ENCODE assay signal across 1 cellular context in genomic region chr6:33344771-33345697, GRCh38.
TF ChIP-seq lines count a peak whose summit lies in the region.

No MANE protein-coding gene starts in this region.

TF ChIP-seq in HEK293T, 16 proteins besides CTCF, POLR2A, EP300 and RAD21 (continued from another document):
- TF ChIP-seq PKNOX1 (IDR thresholded peaks at IDR 0.05) (no peak), ZNF384 (IDR thresholded peaks at IDR 0.05) (no peak), HDGF (IDR thresholded peaks at IDR 0.05; ENCODE audit: borderline replicate concordance) (no peak), ARNT (IDR thresholded peaks at IDR 0.05) (no peak), LEF1 (IDR thresholded peaks at IDR 0.05; ENCODE audit: borderline replicate concordance) (no peak), FOXK2 (IDR thresholded peaks at IDR 0.05) (no peak), ELF4 (IDR thresholded peaks at IDR 0.05) (no peak), L3MBTL2 (conservative IDR thresholded peaks at IDR 0.05) (no peak), BHLHE40 (IDR thresholded peaks at IDR 0.05; ENCODE audit: borderline replicate concordance) (no peak), TARDBP (IDR thresholded peaks at IDR 0.05) (no peak), CTBP1 (IDR thresholded peaks at IDR 0.05; ENCODE audit: borderline replicate concordance) (no peak), FOXA1 (IDR thresholded peaks at IDR 0.05) (no peak), SP1 (IDR thresholded peaks at IDR 0.05) (no peak)
